18 cellular contexts compared by ENCODE assay signal in the genomic region with DNA sequence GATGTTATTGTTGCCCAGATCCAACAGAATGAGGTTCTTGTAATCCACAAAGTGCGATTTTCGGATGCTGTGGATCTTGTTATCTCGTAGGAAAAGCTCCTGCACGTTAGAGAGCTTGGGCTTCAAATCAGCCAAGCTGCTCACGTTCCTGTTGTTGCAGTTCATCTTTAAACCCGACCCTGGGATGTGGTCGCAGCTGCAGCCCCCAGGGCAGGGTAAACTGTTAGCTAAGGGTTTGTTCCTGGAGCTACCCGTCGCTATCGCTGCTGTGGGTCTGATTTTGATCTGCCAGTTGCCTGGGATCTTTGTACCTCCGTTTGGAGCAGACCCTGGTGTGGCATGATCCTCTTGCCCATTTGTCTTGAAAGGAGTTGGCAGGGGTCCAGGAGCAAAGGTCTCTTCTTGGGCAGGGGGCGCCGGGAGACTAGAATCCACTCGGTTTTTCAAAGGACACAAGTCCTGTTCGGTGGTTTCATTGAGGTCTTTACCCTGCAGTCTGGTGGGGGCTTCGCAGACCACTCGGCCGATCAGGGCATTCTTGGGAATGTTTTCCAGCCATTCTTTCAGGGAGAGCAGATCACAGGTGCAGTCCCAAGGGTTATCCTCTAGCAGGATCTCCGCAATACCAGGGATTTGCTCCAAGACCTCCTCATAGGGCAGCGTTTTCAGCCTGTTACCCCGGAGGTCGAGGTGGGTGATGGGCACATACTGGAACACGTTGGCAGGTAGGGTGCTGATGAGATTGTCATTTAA. TPM values are rescaled to one million over a fixed set of nuclear protein-coding genes. Genes with fewer than 3 reads are reported as not detected.
DNase-seq lines count a peak whose midpoint lies in the region; ATAC-seq and TF ChIP-seq lines count a peak whose summit lies in the region.
"Had no signal": no experiment of that assay in that cellular context is flagged by ENCODE, and none has a peak within 500 bp of the region (broad histone marks: within the 10 kb centered on the region; RNA-seq: fewer than 3 reads in every experiment).

No MANE protein-coding gene starts in this region.

- H3K36me3 Mint-ChIP-seq in naive thymus-derived CD4-positive, alpha-beta T cell, result peaks cover 0 to 8% (median 0%) of the 10 kb centered on the region in 5 donors

- 23% methylated on average over 23 of the region's 23 CpGs; no CpG with 5 or more reads in 1 of the 2 donors for WGBS in transverse colon (ENCODE audit: low coverage in 1 of 2), 2 donors

- CTCF ChIA-PET in naive thymus-derived CD4-positive, alpha-beta T cell (lab: Charles Lee), result no interaction called here

- peaks cover 5% of the 10 kb centered on the region for H3K27me3 ChIP-seq in endocrine pancreas (ENCODE audit: control insufficient read depth, insufficient read depth, low read length)
- no peaks in the 10 kb centered on the region for H3K27me3 ChIP-seq in neuron (ENCODE audit: insufficient read depth, low read length)
- H3K27me3 ChIP-seq in transverse colon, result peaks cover 47% of the 10 kb centered on the region
- peaks cover 0 to 3% of the 10 kb centered on the region in 2 donors for H3K27me3 ChIP-seq in naive thymus-derived CD4-positive, alpha-beta T cell (ENCODE audit: control insufficient read depth in 2 of 2, insufficient read depth in 2 of 2, low read length in 2 of 2)
- H3K27me3 ChIP-seq: pancreas had no signal

- TF ChIP-seq POLR2A in transverse colon (IDR thresholded peaks at IDR 0.05), result no peak

- H3K27ac Mint-ChIP-seq in naive thymus-derived CD4-positive, alpha-beta T cell, result no peak overlapping the region

- no peak overlapping the region for H3K4me3 Mint-ChIP-seq in naive thymus-derived CD4-positive, alpha-beta T cell

- H3K4me3 ChIP-seq in AG10803 (ENCODE audit: low read length) (peak overlapping the region; percentile 54), endocrine pancreas (ENCODE audit: control insufficient read depth, insufficient read depth, low read length) (peak overlapping the region; percentile 76), neuron (ENCODE audit: low read length) (peak overlapping the region; percentile 63), transverse colon (no peak overlapping the region)
- no peak overlapping the region for H3K4me3 ChIP-seq in naive thymus-derived CD4-positive, alpha-beta T cell (ENCODE audit: low read length)
- H3K4me3 ChIP-seq: cardiac muscle cell, K562, lung had no signal

- ATAC-seq in naive thymus-derived CD4-positive, alpha-beta T cell, result no peak
- ATAC-seq: K562, Right ventricle myocardium inferior had no signal

- H3K27me3 Mint-ChIP-seq in naive thymus-derived CD4-positive, alpha-beta T cell, result peaks cover 46 to 64% (median 58%) of the 10 kb centered on the region in 5 donors

- H2AFZ ChIP-seq in neuron (ENCODE audit: low read depth, low read length), result peak overlapping the region; percentile 84

- POLR2A ChIA-PET in naive thymus-derived CD4-positive, alpha-beta T cell (lab: Charles Lee), result no interaction called here

- in situ Hi-C loops in transverse colon (cut with MboI; ENCODE audit: low pct_ligation_motif_present in 1 of 4, low pct_unique_long_range_greater_than_20kb in 1 of 4, low sequenced_read_pairs in 3 of 4), result no loop called here

- H3K4me1 ChIP-seq in endocrine pancreas (ENCODE audit: control insufficient read depth, insufficient read depth, low read length) (no peaks in the 10 kb centered on the region), neuron (ENCODE audit: insufficient read depth, low read length) (peaks cover 5% of the 10 kb centered on the region), transverse colon (no peaks in the 10 kb centered on the region)
- H3K4me1 ChIP-seq in naive thymus-derived CD4-positive, alpha-beta T cell (ENCODE audit: control insufficient read depth in 2 of 2, insufficient read depth in 2 of 2, low read length in 2 of 2), result no peaks in the 10 kb centered on the region

- H3K9me3 ChIP-seq in endocrine pancreas (ENCODE audit: control insufficient read depth, low read length) (no peaks in the 10 kb centered on the region), neuron (ENCODE audit: low read length) (peaks cover 4% of the 10 kb centered on the region), transverse colon (no peaks in the 10 kb centered on the region)
- no peaks in the 10 kb centered on the region for H3K9me3 ChIP-seq in naive thymus-derived CD4-positive, alpha-beta T cell (ENCODE audit: control insufficient read depth in 2 of 3, low read length in 3 of 3)
- H3K9me3 ChIP-seq: pancreas had no signal

- H3K4me1 Mint-ChIP-seq in naive thymus-derived CD4-positive, alpha-beta T cell, result peaks cover 0 to 24% (median 4%) of the 10 kb centered on the region in 7 donors

- H3K9ac ChIP-seq in endocrine pancreas (ENCODE audit: control insufficient read depth, insufficient read depth, low read length), result peak overlapping the region; percentile 17

- H3K27ac ChIP-seq in transverse colon, result no peak overlapping the region
- no peak overlapping the region for H3K27ac ChIP-seq in naive thymus-derived CD4-positive, alpha-beta T cell (ENCODE audit: low read depth, low read length)
- H3K27ac ChIP-seq: C4-2B, cardiac muscle cell, epithelial cell of prostate, pancreas had no signal

- no peak for TF ChIP-seq EP300 in transverse colon (IDR thresholded peaks at IDR 0.05; ENCODE audit: low read depth)

- H3K36me3 ChIP-seq in endocrine pancreas (ENCODE audit: control insufficient read depth, insufficient read depth, low read length) (no peaks in the 10 kb centered on the region), neuron (ENCODE audit: insufficient read depth, low read length) (no peaks in the 10 kb centered on the region), transverse colon (no peaks in the 10 kb centered on the region)
- no peaks in the 10 kb centered on the region for H3K36me3 ChIP-seq in naive thymus-derived CD4-positive, alpha-beta T cell (ENCODE audit: control insufficient read depth in 2 of 3, insufficient read depth in 3 of 3, low read length in 3 of 3)
- H3K36me3 ChIP-seq: cardiac muscle cell, pancreas had no signal

- TF ChIP-seq CTCF in AG10803 (conservative IDR thresholded peaks at IDR 0.05; ENCODE audit: low read length), result no peak
- no peak for TF ChIP-seq CTCF in transverse colon (IDR thresholded peaks at IDR 0.05)

- intact Hi-C loops in transverse colon (cut with DNase I; ENCODE audit: low total_unique reads), result no loop called here
- intact Hi-C loops in naive thymus-derived CD4-positive, alpha-beta T cell (cut with micrococcal nuclease), result no loop called here

- DNase-seq in AG10803 (ENCODE audit: low read depth) (no peak), NCI-H1092 (lab: John Stamatoyannopoulos, UW) (peak; percentile 4), mucosa of gallbladder (ENCODE audit: low spot score) (no peak), SIG-M5 (lab: John Stamatoyannopoulos, UW) (no peak), transverse colon (no peak)
- DNase-seq in naive thymus-derived CD4-positive, alpha-beta T cell, result no peak
- DNase-seq: activated effector memory CD4-positive, alpha-beta T cell treated with Interleukin-2 at 50 U/mL for 16 hours; GF-D8; NCI-H1694 treated with DMSO at 0.1 percent for 48 hours had no signal

- peaks cover 0 to 39% (median 7%) of the 10 kb centered on the region in 11 donors for H3K9me3 Mint-ChIP-seq in naive thymus-derived CD4-positive, alpha-beta T cell

RNA-seq across cellular contexts. Expression of gene SLITRK1, which starts 1.8 kb away (rescaled TPM):
- total RNA-seq in mucosa of gallbladder, result 0.12 TPM
- under 1 TPM in 1 of 4 donors, not detected in 3; 0.20 TPM for total RNA-seq in transverse colon
- not detected for total RNA-seq in naive thymus-derived CD4-positive, alpha-beta T cell
- not detected for polyA plus RNA-seq in naive thymus-derived CD4-positive, alpha-beta T cell
- total RNA-seq: cardiac muscle cell, K562, Right ventricle myocardium inferior had no signal
- polyA plus RNA-seq: cardiac muscle cell, K562, lung had no signal

Comparison
In these comparisons a context has a peak if more than half of its experiments do, and no peak if none do; other contexts are left out.
1. H3K4me3 ChIP-seq: peak in AG10803 (single experiment), endocrine pancreas (single experiment) and neuron (single experiment); none in transverse colon (0 of 4) and naive thymus-derived CD4-positive, alpha-beta T cell (single experiment).